In genomic region chr14:61269321-61270083, GRCh38 we compare ENCODE assay signal across 8 cellular contexts. TPM values are rescaled to one million over a fixed set of nuclear protein-coding genes. Genes with fewer than 3 reads are reported as not detected.
DNase-seq lines count a peak whose midpoint lies in the region; ATAC-seq, FAIRE-seq and TF ChIP-seq lines count a peak whose summit lies in the region.

No MANE protein-coding gene starts in this region.

- H3K9me3 Mint-ChIP-seq in neural crest cell: no peaks in the 10 kb centered on the region
- no peaks in the 10 kb centered on the region for H3K9me3 Mint-ChIP-seq in stimulated activated naive CD8-positive, alpha-beta T cell treated with anti-CD3 and anti-CD28 coated beads, Interleukin-15, amount 100 ng/mL, for 72 hours

- H3K4me1 Mint-ChIP-seq in neural crest cell: peaks cover 9% of the 10 kb centered on the region
- H3K4me1 Mint-ChIP-seq in stimulated activated naive CD8-positive, alpha-beta T cell treated with anti-CD3 and anti-CD28 coated beads, Interleukin-15, amount 100 ng/mL, for 72 hours: no peaks in the 10 kb centered on the region

- no peak for FAIRE-seq in RCC 7860 (lab: Jason Lieb, UNC)

- H3K27ac Mint-ChIP-seq in neural crest cell (ENCODE audit: unreplicated experiment): no peak overlapping the region
- H3K27ac Mint-ChIP-seq in stimulated activated naive CD8-positive, alpha-beta T cell treated with anti-CD3 and anti-CD28 coated beads, Interleukin-15, amount 100 ng/mL, for 72 hours: no peak overlapping the region

- ATAC-seq in GM21825 (IDR thresholded peaks at IDR 0.05; ENCODE audit: unreplicated experiment): peak; percentile 76
- peak; percentile 92 for ATAC-seq in stimulated activated naive CD8-positive, alpha-beta T cell treated with anti-CD3 and anti-CD28 coated beads, Interleukin-15, amount 100 ng/mL, for 72 hours

- peak overlapping the region; percentile 43 for H3K4me3 ChIP-seq in fibroblast of mammary gland (ENCODE audit: control insufficient read depth, low read depth, low read length)

- DNase-seq in DMS79 treated with DMSO at 0.1 percent for 48 hours (lab: John Stamatoyannopoulos, UW): peak; percentile 96
- DNase-seq in LHCN-M2 (ENCODE audit: low read depth): peak; percentile 69
- peak; percentile 18 for DNase-seq in RCC 7860 (ENCODE audit: low spot score)
- peak; percentile 55 for DNase-seq in activated T-helper 1 cell treated with Interleukin-2 at 50 U/mL for 16 hours (ENCODE audit: low read depth)
- DNase-seq in fibroblast of mammary gland (ENCODE audit: low read depth): peak; percentile 72
- peak; percentile 60 for DNase-seq in neural crest cell (ENCODE audit: low read depth, low spot score)
- peak; percentile 78 to 82 for DNase-seq in stimulated activated naive CD8-positive, alpha-beta T cell treated with anti-CD3 and anti-CD28 coated beads, Interleukin-15, amount 100 ng/mL, for 72 hours

- no peaks in the 10 kb centered on the region for H3K36me3 Mint-ChIP-seq in neural crest cell (ENCODE audit: low read depth)

- TF ChIP-seq CTCF in fibroblast of mammary gland (conservative IDR thresholded peaks at IDR 0.05; ENCODE audit: control insufficient read depth, insufficient read depth, low read depth, low read length) (peak; percentile 74), neural crest cell (conservative IDR thresholded peaks at IDR 0.05) (peak; percentile 83)

- peaks cover 62% of the 10 kb centered on the region for H3K27me3 Mint-ChIP-seq in neural crest cell (ENCODE audit: low read depth)
- peaks cover 53% of the 10 kb centered on the region for H3K27me3 Mint-ChIP-seq in stimulated activated naive CD8-positive, alpha-beta T cell treated with anti-CD3 and anti-CD28 coated beads, Interleukin-15, amount 100 ng/mL, for 72 hours

- peak overlapping the region; percentile 56 for H3K4me3 Mint-ChIP-seq in neural crest cell
- H3K4me3 Mint-ChIP-seq in stimulated activated naive CD8-positive, alpha-beta T cell treated with anti-CD3 and anti-CD28 coated beads, Interleukin-15, amount 100 ng/mL, for 72 hours: peak overlapping the region; percentile 72 to 77

RNA-seq across cellular contexts. Expression of gene TMEM30B, which starts 11.6 kb away (rescaled TPM):
- total RNA-seq in LHCN-M2 (2014; rRNA removed) (under 0.01 and 0.06 TPM in 2 replicates), neural crest cell (0.07 TPM in 1 of 2 replicates, not detected in the other)
- 0.05 TPM for polyA plus RNA-seq in LHCN-M2 (2012)

RNA-seq across cellular contexts. Expression of gene PRKCH, which starts 51.9 kb away (rescaled TPM):
- total RNA-seq in LHCN-M2 (2014; rRNA removed) (13.8 and 17.8 TPM in 2 replicates), neural crest cell (0.30 and 0.61 TPM in 2 replicates)
- polyA plus RNA-seq in LHCN-M2 (2012): 3.1 TPM

Comparison
In these comparisons a context has a peak if more than half of its experiments do, and no peak if none do; other contexts are left out.
1. Peak in every context shown above with its lines: DNase-seq, ATAC-seq and H3K4me3 ChIP-seq.
2. DNase-seq: peak in every context shown above with its lines; median percentile 96 in DMS79 treated with DMSO at 0.1 percent for 48 hours; 80 in stimulated activated naive CD8-positive, alpha-beta T cell treated with anti-CD3 and anti-CD28 coated beads, Interleukin-15, amount 100 ng/mL, for 72 hours; 72 in fibroblast of mammary gland; 69 in LHCN-M2; 60 in neural crest cell; 55 in activated T-helper 1 cell treated with Interleukin-2 at 50 U/mL for 16 hours; 18 in RCC 7860.